16 cellular contexts compared by ENCODE assay signal in the genomic region with DNA sequence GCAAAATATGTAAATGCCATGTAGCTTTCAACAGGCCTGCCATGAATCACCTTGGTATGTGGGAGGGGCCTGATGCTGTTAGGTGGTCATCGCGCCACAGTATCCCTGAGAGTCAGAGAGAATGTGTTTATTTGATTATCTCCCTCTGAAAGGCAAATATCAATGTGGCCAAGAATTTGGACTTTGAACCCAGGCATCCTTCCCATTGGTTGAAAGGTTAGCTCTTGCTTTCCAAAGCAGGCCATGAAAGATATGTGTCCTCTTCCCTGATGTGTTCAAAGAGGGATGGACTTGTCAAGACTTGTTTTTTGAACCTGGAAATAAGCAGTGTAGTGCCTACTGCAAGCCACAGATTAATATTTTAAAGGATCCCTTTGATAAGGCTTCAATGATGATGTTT. TPM values are rescaled to one million over a fixed set of nuclear protein-coding genes. Genes with fewer than 3 reads are reported as not detected.
DNase-seq lines count a peak whose midpoint lies in the region; TF ChIP-seq lines count a peak whose summit lies in the region.
"Had no signal": no experiment of that assay in that cellular context is flagged by ENCODE, and none has a peak within 500 bp of the region (broad histone marks: within the 10 kb centered on the region; RNA-seq: fewer than 3 reads in every experiment).

No MANE protein-coding gene starts in this region.

- in situ Hi-C loops in G401 (cut with HindIII; ENCODE audit: low sequenced_read_pairs): no loop called here

- whole genome bisulfite sequencing in liver: 37% methylated on average over 2 of the region's 2 CpGs

- intact Hi-C loops in Caco-2 (cut with micrococcal nuclease; ENCODE audit: unreplicated experiment) (loop anchor here (10.0 kb wide), 2 partner anchors 107 to 217 kb away; a partner anchor contains a TSS), colonic mucosa (cut with DNase I) (no loop called here), tibial artery (cut with DNase I; ENCODE audit: low total_unique reads) (no loop called here)

- POLR2A ChIA-PET in Caco-2 (lab: Charles Lee): interaction anchor here (0.6 to 1.0 kb wide), 2 partner anchors 21 to 68 kb away, joined by 3 to 4 read pairs; a partner anchor contains a TSS

- H3K4me3 ChIP-seq in Caco-2 (ENCODE audit: low read depth, low read length): no peak overlapping the region
- no peak overlapping the region for H3K4me3 ChIP-seq in colonic mucosa
- peak overlapping the region in 2 of 3 donors; percentile 5 to 38 for H3K4me3 ChIP-seq in liver (ENCODE audit: low read depth in 1 of 3, low read length in 3 of 3)
- H3K4me3 ChIP-seq in tibial artery: no peak overlapping the region
- H3K4me3 ChIP-seq: GM12878 had no signal

- no TSS peak for BruUV-seq in Caco-2 (replicated peaks; lab: Mats Ljungman, UMichigan)

- no peak overlapping the region for H3K9ac ChIP-seq in colonic mucosa (ENCODE audit: low read depth in 2 of 2, low read length in 2 of 2)
- H3K9ac ChIP-seq in liver (ENCODE audit: low read depth in 1 of 2, low read length in 2 of 2): no peak overlapping the region

- TF ChIP-seq CTCF in Caco-2 (IDR thresholded peaks at IDR 0.05; ENCODE audit: insufficient read depth in 1 of 2, low read depth in 1 of 2, low read length in 1 of 2, severe bottlenecking in 1 of 2, unreplicated experiment in 1 of 2) (no peak), colonic mucosa (IDR thresholded peaks at IDR 0.05) (no peak), liver (IDR thresholded peaks at IDR 0.05; ENCODE audit: low read depth, low read length, missing input control) (no peak), tibial artery (IDR thresholded peaks at IDR 0.05) (no peak)

- H3K9me3 ChIP-seq in Caco-2: no peaks in the 10 kb centered on the region
- no peaks in the 10 kb centered on the region for H3K9me3 ChIP-seq in colonic mucosa
- no peaks in the 10 kb centered on the region for H3K9me3 ChIP-seq in liver (ENCODE audit: control insufficient read depth in 4 of 4, low read length in 3 of 4)
- no peaks in the 10 kb centered on the region for H3K9me3 ChIP-seq in tibial artery

- H3K4me3 Mint-ChIP-seq in Caco-2 (ENCODE audit: unreplicated experiment): peak overlapping the region; percentile 57
- H3K4me3 Mint-ChIP-seq: activated naive CD8-positive, alpha-beta T cell treated with anti-CD3 and anti-CD28 coated beads, Interleukin-2, amount 50 U/mL, for 24 hours; immature natural killer cell; T-helper 1 cell treated with Interleukin-12 subunit alpha and Interleukin-12 subunit beta and Interleukin-4 antibody, amounts not matched to agents 30 μg/mL and 1 μg/mL, for 36 hours had no signal

- H3K4me1 ChIP-seq in Caco-2 (peaks cover 27% of the 10 kb centered on the region), colonic mucosa (no peaks in the 10 kb centered on the region), liver (ENCODE audit: control insufficient read depth in 4 of 4, insufficient read depth in 4 of 4, low read length in 3 of 4) (peaks cover 2 to 21% (median 19%) of the 10 kb centered on the region in 4 donors), tibial artery (no peaks in the 10 kb centered on the region)

- H3K4me1 Mint-ChIP-seq in Caco-2 (ENCODE audit: low read depth, unreplicated experiment): peaks cover 13% of the 10 kb centered on the region
- H3K4me1 Mint-ChIP-seq: activated naive CD8-positive, alpha-beta T cell treated with anti-CD3 and anti-CD28 coated beads, Interleukin-2, amount 50 U/mL, for 24 hours; immature natural killer cell had no signal

- H3K27me3 Mint-ChIP-seq in Caco-2 (ENCODE audit: insufficient read depth, unreplicated experiment): no peaks in the 10 kb centered on the region
- H3K27me3 Mint-ChIP-seq: activated naive CD8-positive, alpha-beta T cell treated with anti-CD3 and anti-CD28 coated beads, Interleukin-2, amount 50 U/mL, for 24 hours had no signal

- H3K27ac ChIP-seq in colonic mucosa (no peak overlapping the region), liver (ENCODE audit: low read depth in 1 of 2, low read length in 2 of 2) (peak overlapping the region; percentile 13 to 53), tibial artery (no peak overlapping the region)

- H3K27ac Mint-ChIP-seq in Caco-2 (ENCODE audit: unreplicated experiment): no peak overlapping the region
- H3K27ac Mint-ChIP-seq: activated naive CD8-positive, alpha-beta T cell treated with anti-CD3 and anti-CD28 coated beads, Interleukin-2, amount 50 U/mL, for 24 hours; immature natural killer cell; T-helper 1 cell treated with Interleukin-12 subunit alpha and Interleukin-12 subunit beta and Interleukin-4 antibody, amounts not matched to agents 30 μg/mL and 1 μg/mL, for 36 hours had no signal

- peaks cover 32% of the 10 kb centered on the region for H3K36me3 Mint-ChIP-seq in Caco-2 (ENCODE audit: insufficient read depth, unreplicated experiment)

- CTCF ChIA-PET in Caco-2 (lab: Charles Lee): interaction anchor here (0.8 to 2.2 kb wide), 5 partner anchors 25 to 215 kb away, joined by 3 to 8 read pairs (median 3); a partner anchor contains a TSS

- H3K9me3 Mint-ChIP-seq in Caco-2 (ENCODE audit: unreplicated experiment): no peaks in the 10 kb centered on the region
- H3K9me3 Mint-ChIP-seq: activated naive CD8-positive, alpha-beta T cell treated with anti-CD3 and anti-CD28 coated beads, Interleukin-2, amount 50 U/mL, for 24 hours; immature natural killer cell; T-helper 1 cell treated with Interleukin-12 subunit alpha and Interleukin-12 subunit beta and Interleukin-4 antibody, amounts not matched to agents 30 μg/mL and 1 μg/mL, for 36 hours had no signal

- peak; percentile 89 to 94 for DNase-seq in Caco-2
- DNase-seq in NCI-H1048 (lab: John Stamatoyannopoulos, UW): peak; percentile 4
- DNase-seq in colonic mucosa: peak; percentile 57
- DNase-seq in cerebellum (ENCODE audit: low spot score): no peak
- no peak for DNase-seq in G401 (ENCODE audit: low spot score)
- DNase-seq in tibial artery: no peak
- no peak for DNase-seq in COLO829 (ENCODE audit: low spot score)
- DNase-seq: activated naive CD8-positive, alpha-beta T cell treated with anti-CD3 and anti-CD28 coated beads, Interleukin-2, amount 50 U/mL, for 24 hours; AML-193; immature natural killer cell; KBM-7; NCI-H1436 treated with DMSO at 0.1 percent for 48 hours; NCI-H510A had no signal

- H3K27me3 ChIP-seq in Caco-2 (replicated peaks; ENCODE audit: control insufficient read depth, insufficient read depth, low read length) (no peaks in the 10 kb centered on the region), colonic mucosa (no peaks in the 10 kb centered on the region), liver (ENCODE audit: control insufficient read depth in 4 of 4, insufficient read depth in 4 of 4, low read length in 3 of 4) (no peaks in the 10 kb centered on the region), tibial artery (no peaks in the 10 kb centered on the region)

- TF ChIP-seq RAD21 in liver (IDR thresholded peaks at IDR 0.05): peak; percentile 42 to 48

- H3K36me3 ChIP-seq in Caco-2 (ENCODE audit: control insufficient read depth, insufficient read depth, low read length): peaks cover 3% of the 10 kb centered on the region; the same call in 1 of the 2 replicates
- peaks cover 2% of the 10 kb centered on the region for H3K36me3 ChIP-seq in colonic mucosa
- peaks cover 3 to 13% (median 8%) of the 10 kb centered on the region in 4 donors for H3K36me3 ChIP-seq in liver (ENCODE audit: control insufficient read depth in 4 of 4, insufficient read depth in 3 of 4, low read depth in 1 of 4, low read length in 3 of 4)
- peaks cover 62 to 75% (median 66%) of the 10 kb centered on the region in 3 donors for H3K36me3 ChIP-seq in tibial artery

TF ChIP-seq in liver, 16 proteins besides CTCF, POLR2A, EP300 and RAD21 (continues in another document):
- no peak for TF ChIP-seq TAF1 (conservative IDR thresholded peaks at IDR 0.05)
- TF ChIP-seq, protein P1, sequence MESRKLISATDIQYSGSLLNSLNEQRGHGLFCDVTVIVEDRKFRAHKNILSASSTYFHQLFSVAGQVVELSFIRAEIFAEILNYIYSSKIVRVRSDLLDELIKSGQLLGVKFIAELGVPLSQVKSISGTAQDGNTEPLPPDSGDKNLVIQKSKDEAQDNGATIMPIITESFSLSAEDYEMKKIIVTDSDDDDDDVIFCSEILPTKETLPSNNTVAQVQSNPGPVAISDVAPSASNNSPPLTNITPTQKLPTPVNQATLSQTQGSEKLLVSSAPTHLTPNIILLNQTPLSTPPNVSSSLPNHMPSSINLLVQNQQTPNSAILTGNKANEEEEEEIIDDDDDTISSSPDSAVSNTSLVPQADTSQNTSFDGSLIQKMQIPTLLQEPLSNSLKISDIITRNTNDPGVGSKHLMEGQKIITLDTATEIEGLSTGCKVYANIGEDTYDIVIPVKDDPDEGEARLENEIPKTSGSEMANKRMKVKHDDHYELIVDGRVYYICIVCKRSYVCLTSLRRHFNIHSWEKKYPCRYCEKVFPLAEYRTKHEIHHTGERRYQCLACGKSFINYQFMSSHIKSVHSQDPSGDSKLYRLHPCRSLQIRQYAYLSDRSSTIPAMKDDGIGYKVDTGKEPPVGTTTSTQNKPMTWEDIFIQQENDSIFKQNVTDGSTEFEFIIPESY (IDR thresholded peaks at IDR 0.05): peak; percentile 35
- peak; percentile 94 for TF ChIP-seq HNF4G (IDR thresholded peaks at IDR 0.05)
- TF ChIP-seq FOXA2 (IDR thresholded peaks at IDR 0.05): peak; percentile 78
- peak; percentile 65 for TF ChIP-seq YY1 (IDR thresholded peaks at IDR 0.05)
- TF ChIP-seq FOXA1 (IDR thresholded peaks at IDR 0.05): peak; percentile 28

RNA-seq across cellular contexts. Expression of a gene that starts 36.7 kb away (rescaled TPM):
- 220 and 223 TPM in 2 replicates for total RNA-seq in Caco-2 (2022)
- total RNA-seq in colonic mucosa: 100 to 1,000 TPM; 163 to 167 TPM
- 10 to 100 TPM; 67.2 to 84.9 TPM for total RNA-seq in liver
- polyA plus RNA-seq in liver: 100 to 1,000 TPM; 146 to 357 TPM
- 84.8 TPM for total RNA-seq in cerebellum
- total RNA-seq in G401 (2014; rRNA removed; shearing (Covaris generic)): 194 and 205 TPM in 2 replicates

Comparison
In these comparisons a context has a peak if more than half of its experiments do, and no peak if none do; other contexts are left out.
1. DNase-seq: peak in Caco-2 (2 of 2), NCI-H1048 (single experiment) and colonic mucosa (single experiment); none in cerebellum (single experiment), G401 (single experiment), tibial artery (0 of 2) and COLO829 (single experiment).
2. H3K4me3 ChIP-seq: peak in liver (2 of 3); none in Caco-2 (single experiment), colonic mucosa (single experiment) and tibial artery (0 of 2).
3. H3K27ac ChIP-seq: peak in liver (2 of 2); none in colonic mucosa (single experiment) and tibial artery (0 of 2).